ENCODE assay signal across 28 cellular contexts in genomic region chr3:118245312-118245711, GRCh38.
"Had no signal": no experiment of that assay in that cellular context is flagged by ENCODE, and none has a peak within 500 bp of the region (broad histone marks: within the 10 kb centered on the region; RNA-seq: fewer than 3 reads in every experiment).

No MANE protein-coding gene starts in this region.

- H3K27ac ChIP-seq: colonic mucosa, coronary artery, dorsolateral prefrontal cortex, epithelial cell of prostate, esophagus muscularis mucosa, esophagus squamous epithelium, foreskin keratinocyte, gastrocnemius medialis, gastroesophageal sphincter, heart left ventricle, heart right ventricle had no signal

- H3K27me3 Mint-ChIP-seq: dendritic cell treated with granulocyte-macrophage colony-stimulating factor and Interleukin-4, amounts not matched to agents 40 ng/mL and 50 ng/mL, for 4 days; effector memory CD8-positive, alpha-beta T cell had no signal

- FAIRE-seq: colon, endometrium, endothelial cell of umbilical vein, frontal cortex had no signal

- H3K4me1 ChIP-seq: colonic mucosa, esophagus muscularis mucosa, esophagus squamous epithelium, foreskin keratinocyte, gastrocnemius medialis, gastroesophageal sphincter, heart left ventricle, heart right ventricle had no signal

- H3K9me3 ChIP-seq: colonic mucosa, esophagus muscularis mucosa, esophagus squamous epithelium, gastrocnemius medialis, gastroesophageal sphincter, heart left ventricle, heart right ventricle had no signal

- H3K4me3 ChIP-seq: colonic mucosa, coronary artery, dorsolateral prefrontal cortex, esophagus muscularis mucosa, esophagus squamous epithelium, gastrocnemius medialis, gastroesophageal sphincter, heart left ventricle, heart right ventricle had no signal

- DNase-seq: colonic mucosa; cortex of kidney; dermis blood vessel endothelial cell; dorsolateral prefrontal cortex; effector CD4-positive, alpha-beta T cell; effector CD8-positive, alpha-beta T cell; effector memory CD4-positive, alpha-beta T cell; effector memory CD8-positive, alpha-beta T cell; endodermal cell; erythroblast; esophagus squamous epithelium; foreskin fibroblast; foreskin keratinocyte; gastrocnemius medialis; glutamatergic neuron; head of caudate nucleus; heart left ventricle; heart right ventricle had no signal

- H3K4me3 Mint-ChIP-seq: dendritic cell treated with granulocyte-macrophage colony-stimulating factor and Interleukin-4, amounts not matched to agents 40 ng/mL and 50 ng/mL, for 4 days; effector memory CD8-positive, alpha-beta T cell; endodermal cell had no signal

- H3K36me3 ChIP-seq: colonic mucosa, esophagus muscularis mucosa, esophagus squamous epithelium, gastrocnemius medialis, gastroesophageal sphincter, heart left ventricle, heart right ventricle had no signal

- H3K27me3 ChIP-seq: colonic mucosa, dorsolateral prefrontal cortex, esophagus muscularis mucosa, esophagus squamous epithelium, foreskin keratinocyte, gastrocnemius medialis, gastroesophageal sphincter, heart left ventricle, heart right ventricle had no signal

- H3K9me3 Mint-ChIP-seq: endodermal cell had no signal

- H3K27ac Mint-ChIP-seq: dendritic cell treated with granulocyte-macrophage colony-stimulating factor and Interleukin-4, amounts not matched to agents 40 ng/mL and 50 ng/mL, for 4 days; effector memory CD8-positive, alpha-beta T cell; endodermal cell had no signal

- ATAC-seq: effector memory CD8-positive, alpha-beta T cell; esophagus mucosa; foreskin keratinocyte; gastrocnemius medialis; gastroesophageal sphincter; heart left ventricle; heart right ventricle had no signal
